ENCODE assay signal across 1 cellular context in the genomic region with DNA sequence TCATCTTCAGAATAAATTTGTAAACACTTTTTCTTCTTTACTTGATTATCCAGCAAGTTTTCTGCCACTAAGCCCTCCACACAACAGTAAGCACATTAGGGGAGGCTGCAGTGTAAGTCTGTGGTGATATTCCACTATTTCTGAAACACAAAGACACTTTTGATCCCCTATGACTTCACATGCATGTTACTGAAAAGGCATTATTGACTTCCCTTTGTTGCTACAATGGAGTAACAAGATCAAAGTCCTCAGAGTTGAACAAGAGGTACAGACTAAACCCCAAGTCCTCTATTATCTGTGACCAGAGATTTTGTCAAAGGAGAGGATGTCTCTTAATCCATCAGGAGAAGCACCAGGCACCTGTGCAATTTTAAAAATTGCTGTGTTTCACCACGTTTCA.
TF ChIP-seq lines count a peak whose summit lies in the region.

No MANE protein-coding gene starts in this region.

TF ChIP-seq in HepG2, 621 proteins besides CTCF, POLR2A, EP300 and RAD21 (continued from another document):
- TF ChIP-seq, protein P1, sequence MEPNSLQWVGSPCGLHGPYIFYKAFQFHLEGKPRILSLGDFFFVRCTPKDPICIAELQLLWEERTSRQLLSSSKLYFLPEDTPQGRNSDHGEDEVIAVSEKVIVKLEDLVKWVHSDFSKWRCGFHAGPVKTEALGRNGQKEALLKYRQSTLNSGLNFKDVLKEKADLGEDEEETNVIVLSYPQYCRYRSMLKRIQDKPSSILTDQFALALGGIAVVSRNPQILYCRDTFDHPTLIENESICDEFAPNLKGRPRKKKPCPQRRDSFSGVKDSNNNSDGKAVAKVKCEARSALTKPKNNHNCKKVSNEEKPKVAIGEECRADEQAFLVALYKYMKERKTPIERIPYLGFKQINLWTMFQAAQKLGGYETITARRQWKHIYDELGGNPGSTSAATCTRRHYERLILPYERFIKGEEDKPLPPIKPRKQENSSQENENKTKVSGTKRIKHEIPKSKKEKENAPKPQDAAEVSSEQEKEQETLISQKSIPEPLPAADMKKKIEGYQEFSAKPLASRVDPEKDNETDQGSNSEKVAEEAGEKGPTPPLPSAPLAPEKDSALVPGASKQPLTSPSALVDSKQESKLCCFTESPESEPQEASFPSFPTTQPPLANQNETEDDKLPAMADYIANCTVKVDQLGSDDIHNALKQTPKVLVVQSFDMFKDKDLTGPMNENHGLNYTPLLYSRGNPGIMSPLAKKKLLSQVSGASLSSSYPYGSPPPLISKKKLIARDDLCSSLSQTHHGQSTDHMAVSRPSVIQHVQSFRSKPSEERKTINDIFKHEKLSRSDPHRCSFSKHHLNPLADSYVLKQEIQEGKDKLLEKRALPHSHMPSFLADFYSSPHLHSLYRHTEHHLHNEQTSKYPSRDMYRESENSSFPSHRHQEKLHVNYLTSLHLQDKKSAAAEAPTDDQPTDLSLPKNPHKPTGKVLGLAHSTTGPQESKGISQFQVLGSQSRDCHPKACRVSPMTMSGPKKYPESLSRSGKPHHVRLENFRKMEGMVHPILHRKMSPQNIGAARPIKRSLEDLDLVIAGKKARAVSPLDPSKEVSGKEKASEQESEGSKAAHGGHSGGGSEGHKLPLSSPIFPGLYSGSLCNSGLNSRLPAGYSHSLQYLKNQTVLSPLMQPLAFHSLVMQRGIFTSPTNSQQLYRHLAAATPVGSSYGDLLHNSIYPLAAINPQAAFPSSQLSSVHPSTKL (CRISPR knock-in tag; IDR thresholded peaks at IDR 0.05) = peak; percentile 97
- TF ChIP-seq NFIC (IDR thresholded peaks at IDR 0.05; ENCODE audit: low read length) (peak; percentile 76), ZNF614 (CRISPR knock-in tag; IDR thresholded peaks at IDR 0.05; ENCODE audit: borderline replicate concordance) (0 out of 2 replicates have a peak, but pooled peaks have one; percentile 32), FOXP1 (IDR thresholded peaks at IDR 0.05) (peak; percentile 48; the same call in 1 of the 2 replicates), FOXP1 (CRISPR knock-in tag; IDR thresholded peaks at IDR 0.05) (peak; percentile 84), ERF (CRISPR knock-in tag; IDR thresholded peaks at IDR 0.05) (peak; percentile 47; the same call in 1 of the 2 replicates), ZNF746 (CRISPR knock-in tag; IDR thresholded peaks at IDR 0.05) (no peak), MIXL1 (CRISPR knock-in tag; IDR thresholded peaks at IDR 0.05) (0 out of 2 replicates have a peak, but pooled peaks have one; percentile 22), HMG20B (CRISPR knock-in tag; conservative IDR thresholded peaks at IDR 0.05) (peak; percentile 51; the same call in 1 of the 2 replicates), HMG20A (CRISPR knock-in tag; IDR thresholded peaks at IDR 0.05; ENCODE audit: borderline replicate concordance) (peak; percentile 93), CEBPG (CRISPR knock-in tag; IDR thresholded peaks at IDR 0.05) (peak; percentile 81), HES4 (CRISPR knock-in tag; IDR thresholded peaks at IDR 0.05; ENCODE audit: borderline replicate concordance) (no peak), HNF1A (IDR thresholded peaks at IDR 0.05; ENCODE audit: low read depth) (no peak), HNF1A (CRISPR knock-in tag; IDR thresholded peaks at IDR 0.05; ENCODE audit: borderline replicate concordance) (peak; percentile 48; the same call in 1 of the 2 replicates), SIX1 (CRISPR knock-in tag; IDR thresholded peaks at IDR 0.05; ENCODE audit: borderline replicate concordance) (peak; percentile 65; the same call in 1 of the 2 replicates), RXRB (CRISPR knock-in tag; IDR thresholded peaks at IDR 0.05; ENCODE audit: borderline replicate concordance) (peak; percentile 75), SOX6 (IDR thresholded peaks at IDR 0.05) (no peak), SOX6 (CRISPR knock-in tag; IDR thresholded peaks at IDR 0.05) (peak; percentile 97), TSC22D2 (CRISPR knock-in tag; IDR thresholded peaks at IDR 0.05; ENCODE audit: borderline replicate concordance) (0 out of 2 replicates have a peak, but pooled peaks have one; percentile 44), PITX1 (CRISPR knock-in tag; IDR thresholded peaks at IDR 0.05) (0 out of 2 replicates have a peak, but pooled peaks have one; percentile 44), SMARCC2 (IDR thresholded peaks at IDR 0.05) (peak; percentile 64; the same call in 1 of the 2 replicates), RFX1 (IDR thresholded peaks at IDR 0.05) (no peak), ZNF552 (CRISPR knock-in tag; IDR thresholded peaks at IDR 0.05; ENCODE audit: borderline replicate concordance) (no peak)
- TF ChIP-seq, protein P2, sequence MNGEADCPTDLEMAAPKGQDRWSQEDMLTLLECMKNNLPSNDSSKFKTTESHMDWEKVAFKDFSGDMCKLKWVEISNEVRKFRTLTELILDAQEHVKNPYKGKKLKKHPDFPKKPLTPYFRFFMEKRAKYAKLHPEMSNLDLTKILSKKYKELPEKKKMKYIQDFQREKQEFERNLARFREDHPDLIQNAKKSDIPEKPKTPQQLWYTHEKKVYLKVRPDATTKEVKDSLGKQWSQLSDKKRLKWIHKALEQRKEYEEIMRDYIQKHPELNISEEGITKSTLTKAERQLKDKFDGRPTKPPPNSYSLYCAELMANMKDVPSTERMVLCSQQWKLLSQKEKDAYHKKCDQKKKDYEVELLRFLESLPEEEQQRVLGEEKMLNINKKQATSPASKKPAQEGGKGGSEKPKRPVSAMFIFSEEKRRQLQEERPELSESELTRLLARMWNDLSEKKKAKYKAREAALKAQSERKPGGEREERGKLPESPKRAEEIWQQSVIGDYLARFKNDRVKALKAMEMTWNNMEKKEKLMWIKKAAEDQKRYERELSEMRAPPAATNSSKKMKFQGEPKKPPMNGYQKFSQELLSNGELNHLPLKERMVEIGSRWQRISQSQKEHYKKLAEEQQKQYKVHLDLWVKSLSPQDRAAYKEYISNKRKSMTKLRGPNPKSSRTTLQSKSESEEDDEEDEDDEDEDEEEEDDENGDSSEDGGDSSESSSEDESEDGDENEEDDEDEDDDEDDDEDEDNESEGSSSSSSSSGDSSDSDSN (CRISPR knock-in tag; IDR thresholded peaks at IDR 0.05) = no peak
